Comparison of ENCODE assay signal across 11 cellular contexts in the genomic region with DNA sequence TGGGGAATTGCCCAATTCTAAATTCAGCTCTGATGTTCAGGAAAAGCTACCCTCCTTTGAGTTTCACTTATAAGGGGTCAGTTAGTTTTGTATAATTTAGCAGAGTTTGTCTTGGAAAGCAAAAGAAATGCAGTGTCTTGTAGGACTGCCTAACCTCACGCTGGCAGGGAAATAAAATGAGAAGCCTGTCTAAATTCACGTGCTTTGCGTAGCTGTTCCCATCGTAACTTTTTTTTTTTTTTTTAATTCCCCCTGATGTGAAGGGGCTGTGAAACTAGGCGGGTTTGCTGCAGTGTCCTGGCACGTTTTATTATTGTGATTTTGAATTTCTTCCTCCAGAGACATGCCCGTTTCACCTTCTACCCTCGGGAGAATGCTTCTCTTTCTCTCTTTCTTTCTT. TPM values are rescaled to one million over a fixed set of nuclear protein-coding genes. Genes with fewer than 3 reads are reported as not detected.
A peak's percentile ranks its signal among the peaks of the same experiment; 100 is the strongest.
DNase-seq lines count a peak whose midpoint lies in the region; ATAC-seq and TF ChIP-seq lines count a peak whose summit lies in the region.
"Had no signal": no experiment of that assay in that cellular context is flagged by ENCODE, and none has a peak within 500 bp of the region (broad histone marks: within the 10 kb centered on the region; RNA-seq: fewer than 3 reads in every experiment).

No MANE protein-coding gene starts in this region.

- H3K9me3 ChIP-seq in ectodermal cell (ENCODE audit: control insufficient read depth, low read length), result no peaks in the 10 kb centered on the region
- no peaks in the 10 kb centered on the region for H3K9me3 ChIP-seq in mucosa of stomach (ENCODE audit: control insufficient read depth, low read length)
- no peaks in the 10 kb centered on the region for H3K9me3 ChIP-seq in upper lobe of right lung

- no peaks in the 10 kb centered on the region for H3K9me3 Mint-ChIP-seq in activated naive CD8-positive, alpha-beta T cell (ENCODE audit: low read depth)
- H3K9me3 Mint-ChIP-seq in activated naive CD8-positive, alpha-beta T cell treated with anti-CD3 and anti-CD28 coated beads, Interleukin-2, amount 50 U/mL, for 24 hours, result no peaks in the 10 kb centered on the region

- H3K36me3 Mint-ChIP-seq in activated naive CD8-positive, alpha-beta T cell, result no peaks in the 10 kb centered on the region
- H3K36me3 Mint-ChIP-seq in activated naive CD8-positive, alpha-beta T cell treated with anti-CD3 and anti-CD28 coated beads, Interleukin-2, amount 50 U/mL, for 24 hours (ENCODE audit: low read depth), result no peaks in the 10 kb centered on the region

- H3K4me3 Mint-ChIP-seq in activated naive CD8-positive, alpha-beta T cell, result peak overlapping the region; percentile 25
- no peak overlapping the region for H3K4me3 Mint-ChIP-seq in activated naive CD8-positive, alpha-beta T cell treated with anti-CD3 and anti-CD28 coated beads, Interleukin-2, amount 50 U/mL, for 24 hours

- H3K4me1 Mint-ChIP-seq in activated naive CD8-positive, alpha-beta T cell (ENCODE audit: low read depth), result peaks cover 47% of the 10 kb centered on the region
- H3K4me1 Mint-ChIP-seq in activated naive CD8-positive, alpha-beta T cell treated with anti-CD3 and anti-CD28 coated beads, Interleukin-2, amount 50 U/mL, for 24 hours, result peaks cover 36% of the 10 kb centered on the region

- H3K27ac ChIP-seq in ectodermal cell (ENCODE audit: insufficient read depth, low read depth, low read length, poor library complexity, severe bottlenecking) (no peak overlapping the region), upper lobe of right lung (peak overlapping the region; percentile 93)
- H3K27ac ChIP-seq: BLaER1 had no signal

- peaks cover 36% of the 10 kb centered on the region for H3K4me1 ChIP-seq in ectodermal cell (ENCODE audit: control insufficient read depth, insufficient read depth, low read length)
- H3K4me1 ChIP-seq in mucosa of stomach (ENCODE audit: control insufficient read depth, insufficient read depth, low read length), result peaks cover 11% of the 10 kb centered on the region
- peaks cover 4% of the 10 kb centered on the region for H3K4me1 ChIP-seq in upper lobe of right lung

- peaks cover 48% of the 10 kb centered on the region for H3K27me3 Mint-ChIP-seq in activated naive CD8-positive, alpha-beta T cell
- peaks cover 89% of the 10 kb centered on the region for H3K27me3 Mint-ChIP-seq in activated naive CD8-positive, alpha-beta T cell treated with anti-CD3 and anti-CD28 coated beads, Interleukin-2, amount 50 U/mL, for 24 hours

- intact Hi-C loops in upper lobe of right lung (cut with DNase I), result loop anchor here (5.0 kb wide), 1 partner anchor 140 kb away; no protein-coding TSS in a partner anchor

- peak overlapping the region; percentile 94 for H3K9ac ChIP-seq in mucosa of stomach (ENCODE audit: low read length)
- H3K9ac ChIP-seq: BLaER1 had no signal

- H3K27me3 ChIP-seq in ectodermal cell (ENCODE audit: control insufficient read depth, insufficient read depth, low read length, poor library complexity, severe bottlenecking) (peaks cover 75% of the 10 kb centered on the region), mucosa of stomach (ENCODE audit: control insufficient read depth, insufficient read depth, low read length) (no peaks in the 10 kb centered on the region), upper lobe of right lung (peaks cover 32% of the 10 kb centered on the region)

- no peak for ATAC-seq in activated naive CD8-positive, alpha-beta T cell treated with anti-CD3 and anti-CD28 coated beads, Interleukin-2, amount 50 U/mL, for 24 hours
- ATAC-seq in upper lobe of right lung, result no peak

- no peak for DNase-seq in activated naive CD8-positive, alpha-beta T cell treated with anti-CD3 and anti-CD28 coated beads, Interleukin-2, amount 50 U/mL, for 24 hours
- no peak for DNase-seq in upper lobe of right lung
- DNase-seq in epidermal melanocyte (ENCODE audit: insufficient read length, low spot score), result no peak
- no peak for DNase-seq in KG1 (lab: John Stamatoyannopoulos, UW)
- DNase-seq in NK-92 treated with Interleukin-12 subunit alpha and Interleukin-12 subunit beta, amount 100 ng/mL, for 24 hours (lab: John Stamatoyannopoulos, UW), result no peak
- DNase-seq: NCI-H1048 had no signal

- H3K4me3 ChIP-seq in ectodermal cell (ENCODE audit: insufficient read depth, low read depth, low read length), result peak overlapping the region; percentile 37
- H3K4me3 ChIP-seq in mucosa of stomach (ENCODE audit: low read length), result peak overlapping the region; percentile 92
- peak overlapping the region; percentile 67 for H3K4me3 ChIP-seq in upper lobe of right lung
- H3K4me3 ChIP-seq: BLaER1 had no signal

- TF ChIP-seq CTCF in upper lobe of right lung (IDR thresholded peaks at IDR 0.05), result no peak

- no peak overlapping the region for H3K27ac Mint-ChIP-seq in activated naive CD8-positive, alpha-beta T cell
- no peak overlapping the region for H3K27ac Mint-ChIP-seq in activated naive CD8-positive, alpha-beta T cell treated with anti-CD3 and anti-CD28 coated beads, Interleukin-2, amount 50 U/mL, for 24 hours

- no peaks in the 10 kb centered on the region for H3K36me3 ChIP-seq in ectodermal cell (ENCODE audit: control insufficient read depth, insufficient read depth, low read length)
- peaks cover 8% of the 10 kb centered on the region for H3K36me3 ChIP-seq in mucosa of stomach (ENCODE audit: control insufficient read depth, insufficient read depth, low read length)
- no peaks in the 10 kb centered on the region for H3K36me3 ChIP-seq in upper lobe of right lung
- H3K36me3 ChIP-seq: BLaER1 had no signal

- WGBS in ectodermal cell, 2 experiments, result 0 to 1% methylated on average over 8 of the region's 8 CpGs

RNA-seq across cellular contexts. Expression of gene MEIS1, which starts 2.1 kb away (rescaled TPM):
- polyA plus RNA-seq in ectodermal cell (2013, experiment 1 of 4), result 21.8 TPM
- 16.3 TPM for polyA plus RNA-seq in ectodermal cell (2013, experiment 2 of 4)
- 25.2 TPM for polyA plus RNA-seq in ectodermal cell (2013, experiment 3 of 4)
- polyA plus RNA-seq in ectodermal cell (2013, experiment 4 of 4), result 23.8 TPM
- total RNA-seq in upper lobe of right lung, result 48.0 TPM
- total RNA-seq: T-helper 1 cell treated with Interleukin-12 subunit alpha and Interleukin-12 subunit beta and Interleukin-4 antibody, amounts not matched to agents 30 ng/mL and 1 ng/mL, for 36 hours had no signal

Comparison
In these comparisons a context has a peak if more than half of its experiments do, and no peak if none do; other contexts are left out.
1. H3K4me3 ChIP-seq: peak in every context shown above with its lines; median percentile 92 in mucosa of stomach; 67 in upper lobe of right lung; 37 in ectodermal cell.